12 cellular contexts compared by ENCODE assay signal in genomic region chr3:4571690-4572334, GRCh38.
DNase-seq lines count a peak whose midpoint lies in the region; ATAC-seq, FAIRE-seq and TF ChIP-seq lines count a peak whose summit lies in the region.
"Had no signal": no experiment of that assay in that cellular context is flagged by ENCODE, and none has a peak within 500 bp of the region (broad histone marks: within the 10 kb centered on the region; RNA-seq: fewer than 3 reads in every experiment).

No MANE protein-coding gene starts in this region.

- H3F3A ChIP-seq in DOHH2 (ENCODE audit: control insufficient read depth, insufficient read depth) (no peaks in the 10 kb centered on the region), GM23338 (replicated peaks; ENCODE audit: low read depth) (no peaks in the 10 kb centered on the region)

- H2AFZ ChIP-seq in GM23338 = no peak overlapping the region
- H2AFZ ChIP-seq in hepatocyte = no peak overlapping the region

- CTCF ChIA-PET in Panc1 (lab: Charles Lee) = interaction anchor here (0.9 kb wide), 1 partner anchor 221 kb away, joined by 3 read pairs; no protein-coding TSS in a partner anchor

- H3K4me1 ChIP-seq in DOHH2 (ENCODE audit: control insufficient read depth, low read length) = no peaks in the 10 kb centered on the region
- no peaks in the 10 kb centered on the region for H3K4me1 ChIP-seq in GM23338 (ENCODE audit: insufficient read depth)
- no peaks in the 10 kb centered on the region for H3K4me1 ChIP-seq in Panc1 (ENCODE audit: control insufficient read depth, insufficient read depth, low read length)
- no peaks in the 10 kb centered on the region for H3K4me1 ChIP-seq in hepatocyte (ENCODE audit: insufficient read depth)

- no peaks in the 10 kb centered on the region for H3K27me3 ChIP-seq in DOHH2 (ENCODE audit: control insufficient read depth, low read length)
- H3K27me3 ChIP-seq in GM23338 (ENCODE audit: insufficient read depth) = no peaks in the 10 kb centered on the region
- no peaks in the 10 kb centered on the region for H3K27me3 ChIP-seq in Panc1 (ENCODE audit: control insufficient read depth, insufficient read depth, low read length)
- no peaks in the 10 kb centered on the region for H3K27me3 ChIP-seq in hepatocyte
- no peaks in the 10 kb centered on the region for H3K27me3 ChIP-seq in WERI-Rb-1 (ENCODE audit: insufficient read depth, low read depth, severe bottlenecking)

- H3K4me3 ChIP-seq in DOHH2 (ENCODE audit: low read length) (no peak overlapping the region), GM23338 (no peak overlapping the region), Panc1 (ENCODE audit: low read depth in 2 of 2, low read length in 2 of 2) (no peak overlapping the region), hepatocyte (no peak overlapping the region), WERI-Rb-1 (ENCODE audit: low read depth, low read length) (no peak overlapping the region)

- ATAC-seq in GM23338 (peak; percentile 76), Panc1 (no peak), GM19455 (IDR thresholded peaks at IDR 0.05; ENCODE audit: unreplicated experiment) (no peak)

- no peak for FAIRE-seq in GM12891 (lab: Jason Lieb, UNC)

- no peak overlapping the region for H3K4me3 Mint-ChIP-seq in GM23338

- no peak overlapping the region for H3K27ac ChIP-seq in DOHH2 (ENCODE audit: low read depth, low read length)
- H3K27ac ChIP-seq in GM23338 (ENCODE audit: low read depth) = no peak overlapping the region
- H3K27ac ChIP-seq in Panc1 (ENCODE audit: low read length) = no peak overlapping the region
- H3K27ac ChIP-seq in hepatocyte = no peak overlapping the region
- no peak overlapping the region for H3K27ac ChIP-seq in WERI-Rb-1

- intact Hi-C loops in Panc1 (cut with micrococcal nuclease; ENCODE audit: unreplicated experiment) = no loop called here

- H3K79me2 ChIP-seq in DOHH2 (ENCODE audit: control insufficient read depth, low read length) = no peaks in the 10 kb centered on the region
- no peaks in the 10 kb centered on the region for H3K79me2 ChIP-seq in GM23338 (replicated peaks; ENCODE audit: insufficient read depth)
- peaks cover 20% of the 10 kb centered on the region for H3K79me2 ChIP-seq in hepatocyte

- H4K20me1 ChIP-seq in DOHH2 (ENCODE audit: control insufficient read depth, insufficient read depth, low read depth, low read length) (no peaks in the 10 kb centered on the region), GM23338 (replicated peaks; ENCODE audit: insufficient read depth) (no peaks in the 10 kb centered on the region), hepatocyte (ENCODE audit: insufficient read depth, poor library complexity, severe bottlenecking) (no peaks in the 10 kb centered on the region)

- POLR2A ChIA-PET in Panc1 (lab: Charles Lee) = interaction anchor here (0.5 to 0.6 kb wide), 2 partner anchors 13 to 78 kb away, joined by 3 to 13 read pairs; no protein-coding TSS in a partner anchor

- in situ Hi-C loops in Panc1 (cut with HindIII; ENCODE audit: low pct_unique_long_range_greater_than_20kb, low sequenced_read_pairs) = no loop called here

- no TSS peak for BruUV-seq in Panc1 (replicated peaks; lab: Mats Ljungman, UMichigan)

- H3K4me1 Mint-ChIP-seq in GM23338 = peaks cover 9% of the 10 kb centered on the region

- DNase-seq in GM23338 (ENCODE audit: low spot score) (peak; percentile 53), Panc1 (ENCODE audit: low read depth, low spot score) (no peak), hepatocyte (ENCODE audit: low spot score) (no peak), GM12891 (ENCODE audit: insufficient read length, low spot score) (no peak), WERI-Rb-1 (no peak), GM19240 (ENCODE audit: insufficient read length, low spot score) (no peak)
- DNase-seq: anterior cingulate cortex, DMS153, NCI-H1436 treated with DMSO at 0.1 percent for 48 hours, substantia nigra had no signal

- no peaks in the 10 kb centered on the region for H3K36me3 Mint-ChIP-seq in GM23338 (ENCODE audit: low read depth)

- H3K9me3 ChIP-seq in DOHH2 (ENCODE audit: control insufficient read depth, insufficient read depth, low read length) (no peaks in the 10 kb centered on the region), Panc1 (ENCODE audit: control insufficient read depth, insufficient read depth, low read depth, low read length) (no peaks in the 10 kb centered on the region), hepatocyte (ENCODE audit: low read depth) (no peaks in the 10 kb centered on the region), WERI-Rb-1 (ENCODE audit: severe bottlenecking) (no peaks in the 10 kb centered on the region)

- TF ChIP-seq CTCF in DOHH2 (IDR thresholded peaks at IDR 0.05; ENCODE audit: low read depth, low read length, poor library complexity, severe bottlenecking) (peak; percentile 57), GM23338 (conservative IDR thresholded peaks at IDR 0.05; ENCODE audit: low read depth in 2 of 2) (peak; percentile 52 to 67), Panc1 (IDR thresholded peaks at IDR 0.05) (peak; percentile 20), hepatocyte (IDR thresholded peaks at IDR 0.05; ENCODE audit: poor library complexity) (peak; percentile 8), WERI-Rb-1 (IDR thresholded peaks at IDR 0.05; ENCODE audit: low read depth, low read length) (no peak)

- H3K27ac Mint-ChIP-seq in GM23338 = no peak overlapping the region

- TF ChIP-seq POLR2A in GM12891 (IDR thresholded peaks at IDR 0.05; ENCODE audit: low read depth, low read length) = no peak

- H3K9me2 ChIP-seq in DOHH2 (replicated peaks; ENCODE audit: control insufficient read depth, low read length) (no peaks in the 10 kb centered on the region), GM23338 (ENCODE audit: insufficient read depth) (no peaks in the 10 kb centered on the region), hepatocyte (replicated peaks; ENCODE audit: insufficient read depth) (no peaks in the 10 kb centered on the region)

- WGBS in hepatocyte (ENCODE audit: low lambda C conversion rate, missing lambda C conversion rate) = 86% methylated on average over 1 of the region's 1 CpG

- H3K36me3 ChIP-seq in DOHH2 (ENCODE audit: control insufficient read depth, low read length) (no peaks in the 10 kb centered on the region), GM23338 (ENCODE audit: insufficient read depth) (no peaks in the 10 kb centered on the region), Panc1 (ENCODE audit: control insufficient read depth, insufficient read depth, low read length) (no peaks in the 10 kb centered on the region), hepatocyte (replicated peaks; ENCODE audit: insufficient read depth, low read depth) (no peaks in the 10 kb centered on the region), WERI-Rb-1 (no peaks in the 10 kb centered on the region)

- no peaks in the 10 kb centered on the region for H3K9me3 Mint-ChIP-seq in GM23338

- H3K4me2 ChIP-seq in DOHH2 (ENCODE audit: low read length) (no peak overlapping the region), GM23338 (no peak overlapping the region), hepatocyte (no peak overlapping the region)

- H3K27me3 Mint-ChIP-seq in GM23338 (ENCODE audit: insufficient read depth, low read depth, poor library complexity) = peaks cover 6% of the 10 kb centered on the region

TF ChIP-seq in GM23338, 12 proteins besides CTCF, POLR2A, EP300 and RAD21 (continues in another document):
- TF ChIP-seq ZNF114 (CRISPR knock-in tag; IDR thresholded peaks at IDR 0.05) (no peak), POLR2AphosphoS5 (IDR thresholded peaks at IDR 0.05; ENCODE audit: low read depth) (no peak)

TF ChIP-seq in GM12891, 5 proteins besides CTCF, POLR2A, EP300 and RAD21:
- TF ChIP-seq SPI1 (IDR thresholded peaks at IDR 0.05; ENCODE audit: low read depth, low read length) (no peak), POLR2AphosphoS5 (IDR thresholded peaks at IDR 0.05; ENCODE audit: low read depth, low read length) (no peak), POU2F2 (IDR thresholded peaks at IDR 0.05; ENCODE audit: low read depth, low read length) (no peak), PAX5 (IDR thresholded peaks at IDR 0.05; ENCODE audit: insufficient read depth, low read length, severe bottlenecking) (no peak), TAF1 (IDR thresholded peaks at IDR 0.05; ENCODE audit: low read depth, low read length) (no peak)
